Comparison of ENCODE assay signal across 9 cellular contexts in genomic region chr2:28394997-28395333, GRCh38. TPM values are rescaled to one million over a fixed set of nuclear protein-coding genes. Genes with fewer than 3 reads are reported as not detected.
DNase-seq lines count a peak whose midpoint lies in the region; ATAC-seq, FAIRE-seq and TF ChIP-seq lines count a peak whose summit lies in the region.
"Had no signal": no experiment of that assay in that cellular context is flagged by ENCODE, and none has a peak within 500 bp of the region (broad histone marks: within the 10 kb centered on the region; RNA-seq: fewer than 3 reads in every experiment).

No MANE protein-coding gene starts in this region.

- no peak overlapping the region for H3K4me3 Mint-ChIP-seq in astrocyte (ENCODE audit: unreplicated experiment)
- no peak overlapping the region for H3K4me3 Mint-ChIP-seq in immature natural killer cell
- H3K4me3 Mint-ChIP-seq: activated naive CD8-positive, alpha-beta T cell treated with anti-CD3 and anti-CD28 coated beads for 36 hours had no signal

- H4K20me1 ChIP-seq in HCT116 (ENCODE audit: insufficient read depth) (no peaks in the 10 kb centered on the region; the same call in 1 of the 2 replicates), astrocyte (ENCODE audit: insufficient read depth, low read length) (peaks cover 57% of the 10 kb centered on the region), smooth muscle cell (ENCODE audit: low read depth) (peaks cover 65% of the 10 kb centered on the region)

- no TSS peak for BruUV-seq in HCT116 (replicated peaks; lab: Mats Ljungman, UMichigan)

- RAD21 ChIA-PET in HCT116 (lab: Charles Lee; ENCODE audit: low non-redundant PET in 1 of 2, low total read pairs in 2 of 2, uncharacterized antibody in 2 of 2, unreplicated experiment in 2 of 2): no interaction called here

- H3K36me3 ChIP-seq in HCT116 (ENCODE audit: control insufficient read depth in 1 of 2, insufficient read depth in 2 of 2, low read length in 2 of 2) (no peaks in the 10 kb centered on the region), astrocyte (ENCODE audit: insufficient read depth, low read length) (no peaks in the 10 kb centered on the region), smooth muscle cell (ENCODE audit: low read depth) (no peaks in the 10 kb centered on the region)

- peaks cover 37 to 59% of the 10 kb centered on the region in 2 experiments for H3K4me1 ChIP-seq in HCT116 (ENCODE audit: control insufficient read depth in 1 of 2, insufficient read depth in 2 of 2, low read length in 2 of 2)
- peaks cover 45% of the 10 kb centered on the region for H3K4me1 ChIP-seq in astrocyte (ENCODE audit: insufficient read depth, low read length)
- peaks cover 21% of the 10 kb centered on the region for H3K4me1 ChIP-seq in smooth muscle cell (ENCODE audit: low read depth)

- H3K27me3 ChIP-seq in HCT116 (ENCODE audit: insufficient read depth, low read length): no peaks in the 10 kb centered on the region
- H3K27me3 ChIP-seq in astrocyte (ENCODE audit: insufficient read depth, low read length): no peaks in the 10 kb centered on the region
- H3K27me3 ChIP-seq in smooth muscle cell (ENCODE audit: low read depth): no peaks in the 10 kb centered on the region

- CTCF ChIA-PET in HCT116 (lab: Charles Lee): no interaction called here

- 9% methylated on average over 7 of the region's 7 CpGs for WGBS in smooth muscle cell (ENCODE audit: low lambda C conversion rate)

- no peak overlapping the region for H3K27ac Mint-ChIP-seq in astrocyte (ENCODE audit: unreplicated experiment)
- no peak overlapping the region for H3K27ac Mint-ChIP-seq in immature natural killer cell

- H3K79me2 ChIP-seq in HCT116 (ENCODE audit: insufficient read depth, low read length) (peaks cover 64% of the 10 kb centered on the region), astrocyte (ENCODE audit: insufficient read depth, low read length) (peaks cover 71% of the 10 kb centered on the region), smooth muscle cell (ENCODE audit: low read depth) (peaks cover 72% of the 10 kb centered on the region)

- no peak for FAIRE-seq in astrocyte (lab: Jason Lieb, UNC)

- no peak for TF ChIP-seq POLR2A in HCT116 (IDR thresholded peaks at IDR 0.05; ENCODE audit: borderline replicate concordance, extremely low read depth, insufficient read depth, insufficient read length)

- peaks cover 29% of the 10 kb centered on the region for H3F3A ChIP-seq in smooth muscle cell (ENCODE audit: low read depth)

- H3K9me2 ChIP-seq in HCT116 (ENCODE audit: insufficient read depth): no peaks in the 10 kb centered on the region

- POLR2A ChIA-PET in HCT116 (lab: Charles Lee): no interaction called here

- no peak overlapping the region for H2AFZ ChIP-seq in HCT116 (ENCODE audit: low read depth, low read length, poor library complexity, severe bottlenecking)
- H2AFZ ChIP-seq in astrocyte (ENCODE audit: low read depth, low read length): no peak overlapping the region
- no peak overlapping the region for H2AFZ ChIP-seq in smooth muscle cell (ENCODE audit: low read depth)

- H3K9me3 ChIP-seq in HCT116 (ENCODE audit: control insufficient read depth in 1 of 2, insufficient read depth in 1 of 2, low read depth in 1 of 2, low read length in 2 of 2) (no peaks in the 10 kb centered on the region), astrocyte (ENCODE audit: insufficient read depth, low read depth, low read length) (no peaks in the 10 kb centered on the region), smooth muscle cell (replicated peaks; ENCODE audit: low read depth) (no peaks in the 10 kb centered on the region)

- no peak overlapping the region for H3K27ac ChIP-seq in HCT116 (ENCODE audit: low read depth, low read length)
- H3K27ac ChIP-seq in astrocyte (ENCODE audit: low read depth, low read length): peak overlapping the region; percentile 94
- H3K27ac ChIP-seq in smooth muscle cell (ENCODE audit: low read depth): peak overlapping the region; percentile 99

- H3K4me1 Mint-ChIP-seq in astrocyte (ENCODE audit: low read depth, unreplicated experiment) (peaks cover 27% of the 10 kb centered on the region), immature natural killer cell (peaks cover 14 to 40% of the 10 kb centered on the region in 2 donors)

- no peaks in the 10 kb centered on the region for H3K27me3 Mint-ChIP-seq in astrocyte (ENCODE audit: low read depth, unreplicated experiment)
- peaks cover 35 to 42% (median 38%) of the 10 kb centered on the region in 3 donors for H3K27me3 Mint-ChIP-seq in immature natural killer cell (ENCODE audit: low read depth in 3 of 3)

- ATAC-seq in HCT116 (no peak), GM18520 (IDR thresholded peaks at IDR 0.05; ENCODE audit: unreplicated experiment) (no peak)

- TF ChIP-seq CTCF in HCT116 (IDR thresholded peaks at IDR 0.05 in 2 of 3, conservative IDR thresholded peaks at IDR 0.05 in 1 of 3; ENCODE audit: borderline replicate concordance in 1 of 3, insufficient read depth in 1 of 3, low read depth in 2 of 3, low read length in 2 of 3): no peak
- TF ChIP-seq CTCF in astrocyte (IDR thresholded peaks at IDR 0.05; ENCODE audit: insufficient read depth, low read depth, low read length): no peak
- no peak for TF ChIP-seq CTCF in smooth muscle cell (IDR thresholded peaks at IDR 0.05; ENCODE audit: borderline replicate concordance, insufficient read depth, poor library complexity, severe bottlenecking)

- peak overlapping the region; percentile 77 for H3K9ac ChIP-seq in HCT116 (ENCODE audit: low read length)
- peak overlapping the region; percentile 97 for H3K9ac ChIP-seq in astrocyte (ENCODE audit: low read length)
- H3K9ac ChIP-seq in smooth muscle cell (ENCODE audit: low read depth): peak overlapping the region; percentile 99

- TF ChIP-seq RAD21 in HCT116 (IDR thresholded peaks at IDR 0.05; ENCODE audit: low read depth): no peak

- H3K4me2 ChIP-seq in HCT116 (ENCODE audit: low read length) (peak overlapping the region; percentile 82), astrocyte (ENCODE audit: low read length) (peak overlapping the region; percentile 95), smooth muscle cell (peak overlapping the region; percentile 90)

- no peak for DNase-seq in HCT116 (ENCODE audit: low read depth, low spot score)
- DNase-seq in astrocyte (ENCODE audit: low read depth): no peak
- DNase-seq in immature natural killer cell: peak in 2 of 3 donors; percentile 34 to 35
- no peak for DNase-seq in smooth muscle cell (lab: John Stamatoyannopoulos, UW; ENCODE audit: unreplicated experiment)
- no peak for DNase-seq in stimulated activated CD4-positive, alpha-beta T cell treated with anti-CD3 and anti-CD28 coated beads, Interleukin-4, amount 100 ng/mL, for 24 hours
- DNase-seq in stimulated activated CD4-positive, alpha-beta T cell treated with anti-CD3 and anti-CD28 coated beads, Interleukin-1b, Interleukin-23, amount 100 ng/mL, for 48 hours: no peak
- no peak for DNase-seq in NCI-H526 (lab: John Stamatoyannopoulos, UW)
- DNase-seq: activated naive CD8-positive, alpha-beta T cell treated with anti-CD3 and anti-CD28 coated beads for 36 hours had no signal

- H3K9me3 Mint-ChIP-seq in astrocyte (ENCODE audit: unreplicated experiment) (no peaks in the 10 kb centered on the region), immature natural killer cell (peaks cover 0 to 6% (median 0%) of the 10 kb centered on the region in 6 donors)
- H3K9me3 Mint-ChIP-seq: activated naive CD8-positive, alpha-beta T cell treated with anti-CD3 and anti-CD28 coated beads for 36 hours had no signal

- H3K36me3 Mint-ChIP-seq in astrocyte (ENCODE audit: low read depth, unreplicated experiment) (peaks cover 7% of the 10 kb centered on the region), immature natural killer cell (peaks cover 0 to 10% (median 4%) of the 10 kb centered on the region in 3 donors)

- H3K4me3 ChIP-seq in HCT116 (replicated peaks in 1 of 2; ENCODE audit: low read depth in 1 of 2, low read length in 2 of 2) (peak overlapping the region; percentile 70 to 76), astrocyte (ENCODE audit: insufficient read depth, low read depth, low read length) (peak overlapping the region; percentile 82), smooth muscle cell (peak overlapping the region; percentile 99)

- intact Hi-C loops in HCT116 (cut with micrococcal nuclease): loop anchor here (5.0 kb wide), 2 partner anchors 423 to 713 kb away; no protein-coding TSS in a partner anchor

TF ChIP-seq in HCT116, 20 proteins besides CTCF, POLR2A, EP300 and RAD21 (continues in another document):
- no peak for TF ChIP-seq POLR2AphosphoS5 (IDR thresholded peaks at IDR 0.05; ENCODE audit: low read depth, low read length)
- no peak for TF ChIP-seq EZH2 (IDR thresholded peaks at IDR 0.05)
- TF ChIP-seq SP1 (IDR thresholded peaks at IDR 0.05; ENCODE audit: low read depth): no peak
- no peak for TF ChIP-seq MAX (IDR thresholded peaks at IDR 0.05)
- no peak for TF ChIP-seq SIN3A (IDR thresholded peaks at IDR 0.05; ENCODE audit: low read depth)
- no peak for TF ChIP-seq TCF7L2 (IDR thresholded peaks at IDR 0.05; ENCODE audit: borderline replicate concordance, extremely low read depth, insufficient read depth, insufficient read length)
- no peak for TF ChIP-seq ZNF274 (IDR thresholded peaks at IDR 0.05; ENCODE audit: low read depth, low read length)

RNA-seq across cellular contexts. Expression of gene FOSL2, which starts 2.3 kb away (rescaled TPM):
- 44.8 TPM for total RNA-seq in HCT116 (2021; ENCODE audit: unreplicated experiment)
- 21.9 and 28.4 TPM in 2 replicates for polyA plus RNA-seq in HCT116 (2012)
- total RNA-seq in astrocyte: 156 and 158 TPM in 2 replicates
- polyA plus RNA-seq in immature natural killer cell: 10 to 100 TPM; 27.2 to 54.3 (median 28.7) TPM
- 106 and 120 TPM in 2 replicates for total RNA-seq in smooth muscle cell
- polyA plus RNA-seq in smooth muscle cell: 70.8 and 72.6 TPM in 2 replicates

Comparison
In these comparisons a context has a peak if more than half of its experiments do, and no peak if none do; other contexts are left out.
1. DNase-seq: peak in immature natural killer cell (2 of 3); none in HCT116 (single experiment), astrocyte (single experiment), smooth muscle cell (single experiment), stimulated activated CD4-positive, alpha-beta T cell treated with anti-CD3 and anti-CD28 coated beads, Interleukin-4, amount 100 ng/mL, for 24 hours (single experiment), stimulated activated CD4-positive, alpha-beta T cell treated with anti-CD3 and anti-CD28 coated beads, Interleukin-1b, Interleukin-23, amount 100 ng/mL, for 48 hours (single experiment) and NCI-H526 (0 of 2).
2. Peak in every context shown above with its lines, with median percentiles within 50 percentile points of each other: H3K4me2 ChIP-seq, H3K4me3 ChIP-seq and H3K9ac ChIP-seq.